Comparison of ENCODE assay signal across 34 cellular contexts in genomic region chr3:65195211-65195610, GRCh38.
"Had no signal": no experiment of that assay in that cellular context is flagged by ENCODE, and none has a peak within 500 bp of the region (broad histone marks: within the 10 kb centered on the region; RNA-seq: fewer than 3 reads in every experiment).

No MANE protein-coding gene starts in this region.

- ATAC-seq: activated CD8-positive, alpha-beta T cell treated with anti-CD3 and anti-CD28 coated beads for 36 hours; activated naive CD8-positive, alpha-beta T cell treated with anti-CD3 and anti-CD28 coated beads, Interleukin-2, amount 50 U/mL, for 24 hours had no signal

- H3K27ac Mint-ChIP-seq: activated B cell treated with CpG ODN at 0.5 μM for 24 hours; activated CD4-positive, alpha-beta memory T cell treated with anti-CD3 and anti-CD28 coated beads for 36 hours; activated CD4-positive, alpha-beta T cell treated with anti-CD3 and anti-CD28 coated beads, Interleukin-2, amount 10 ng/mL, durations not matched to agents 24 days and 14 days; activated CD8-positive, alpha-beta T cell treated with anti-CD3 and anti-CD28 coated beads for 36 hours; activated naive CD4-positive, alpha-beta T cell treated with anti-CD3 and anti-CD28 coated beads, Interleukin-2, amount 10 ng/mL, durations not matched to agents 7 days and 5 days; activated naive CD4-positive, alpha-beta T cell treated with anti-CD3 and anti-CD28 coated beads, Interleukin-2, amount 50 U/mL, for 24 hours; activated naive CD8-positive, alpha-beta T cell; activated naive CD8-positive, alpha-beta T cell treated with anti-CD3 and anti-CD28 coated beads, Interleukin-2, amount 10 ng/mL, durations not matched to agents 7 days and 5 days; activated naive CD8-positive, alpha-beta T cell treated with anti-CD3 and anti-CD28 coated beads, Interleukin-2, amount 50 U/mL, for 24 hours; activated T-cell treated with anti-CD3 and anti-CD28 coated beads, Interleukin-2, amount 50 U/mL, for 24 hours; activated T-helper 2 cell treated with anti-CD3 and anti-CD28 coated beads, Interferon-gamma antibody, Interleukin-2, Interleukin-4, amounts not matched to agents 10 μg/mL and 5 μg/mL and 100 μg/mL, durations not matched to agents 14 hours and 24 hours and 36 hours; brain; T-helper 1 cell treated with Interleukin-12 subunit alpha and Interleukin-12 subunit beta and Interleukin-4 antibody, amounts not matched to agents 30 μg/mL and 1 μg/mL, for 36 hours; T-helper 2 cell treated with Interferon-gamma antibody and Interleukin-4, amounts not matched to agents 5 μg/mL and 100 μg/mL, for 36 hours had no signal

- H3K9me3 Mint-ChIP-seq: brain had no signal

- H3K36me3 Mint-ChIP-seq: activated CD4-positive, alpha-beta memory T cell treated with anti-CD3 and anti-CD28 coated beads for 36 hours; activated naive CD4-positive, alpha-beta T cell treated with anti-CD3 and anti-CD28 coated beads, Interleukin-2, amount 10 ng/mL, durations not matched to agents 7 days and 5 days; activated naive CD4-positive, alpha-beta T cell treated with anti-CD3 and anti-CD28 coated beads, Interleukin-2, amount 50 U/mL, for 24 hours; activated naive CD8-positive, alpha-beta T cell; activated naive CD8-positive, alpha-beta T cell treated with anti-CD3 and anti-CD28 coated beads, Interleukin-2, amount 10 ng/mL, durations not matched to agents 7 days and 5 days; brain had no signal

- H3K4me3 Mint-ChIP-seq: activated B cell treated with CpG ODN at 0.5 μM for 24 hours; activated CD4-positive, alpha-beta memory T cell treated with anti-CD3 and anti-CD28 coated beads for 36 hours; activated CD4-positive, alpha-beta T cell treated with anti-CD3 and anti-CD28 coated beads, Interleukin-2, amount 10 ng/mL, durations not matched to agents 24 days and 14 days; activated CD8-positive, alpha-beta T cell treated with anti-CD3 and anti-CD28 coated beads for 36 hours; activated naive CD4-positive, alpha-beta T cell treated with anti-CD3 and anti-CD28 coated beads, Interleukin-2, amount 10 ng/mL, durations not matched to agents 7 days and 5 days; activated naive CD4-positive, alpha-beta T cell treated with anti-CD3 and anti-CD28 coated beads, Interleukin-2, amount 50 U/mL, for 24 hours; activated naive CD8-positive, alpha-beta T cell; activated naive CD8-positive, alpha-beta T cell treated with anti-CD3 and anti-CD28 coated beads, Interleukin-2, amount 10 ng/mL, durations not matched to agents 7 days and 5 days; activated naive CD8-positive, alpha-beta T cell treated with anti-CD3 and anti-CD28 coated beads, Interleukin-2, amount 50 U/mL, for 24 hours; activated T-cell treated with anti-CD3 and anti-CD28 coated beads, Interleukin-2, amount 50 U/mL, for 24 hours; brain; central memory CD8-positive, alpha-beta T cell; T-helper 1 cell treated with Interleukin-12 subunit alpha and Interleukin-12 subunit beta and Interleukin-4 antibody, amounts not matched to agents 30 μg/mL and 1 μg/mL, for 36 hours; T-helper 2 cell treated with Interferon-gamma antibody and Interleukin-4, amounts not matched to agents 5 μg/mL and 100 μg/mL, for 36 hours had no signal

- H3K4me1 Mint-ChIP-seq: activated B cell treated with CpG ODN at 0.5 μM for 24 hours; activated CD4-positive, alpha-beta T cell treated with anti-CD3 and anti-CD28 coated beads, Interleukin-2, amount 10 ng/mL, durations not matched to agents 24 days and 14 days; activated naive CD4-positive, alpha-beta T cell treated with anti-CD3 and anti-CD28 coated beads, Interleukin-2, amount 10 ng/mL, durations not matched to agents 7 days and 5 days; activated naive CD4-positive, alpha-beta T cell treated with anti-CD3 and anti-CD28 coated beads, Interleukin-2, amount 50 U/mL, for 24 hours; activated naive CD8-positive, alpha-beta T cell treated with anti-CD3 and anti-CD28 coated beads, Interleukin-2, amount 10 ng/mL, durations not matched to agents 7 days and 5 days; activated naive CD8-positive, alpha-beta T cell treated with anti-CD3 and anti-CD28 coated beads, Interleukin-2, amount 50 U/mL, for 24 hours; central memory CD8-positive, alpha-beta T cell had no signal

- DNase-seq: activated B cell treated with CpG ODN at 0.5 μM for 24 hours; activated CD4-positive, alpha-beta memory T cell treated with anti-CD3 and anti-CD28 coated beads for 36 hours; activated CD4-positive, alpha-beta T cell treated with anti-CD3 and anti-CD28 coated beads for 4 hours; activated CD4-positive, alpha-beta T cell treated with anti-CD3 and anti-CD28 coated beads, Interleukin-2, amount 10 ng/mL, durations not matched to agents 24 days and 14 days; activated CD4-positive, alpha-beta T cell treated with anti-CD3 and anti-CD28 coated beads, Interleukin-2, amount 50 U/mL, for 1 hour; activated CD4-positive, alpha-beta T cell treated with anti-CD3 and anti-CD28 coated beads, Interleukin-2, amount 50 U/mL, for 4 hours; activated CD4-positive, CD25-positive, alpha-beta regulatory T cell treated with anti-CD3 and anti-CD28 coated beads, Interleukin-2, amount 50 U/mL, for 72 hours; activated CD8-positive, alpha-beta memory T cell treated with anti-CD3 and anti-CD28 coated beads, Interleukin-2, amount 50 U/mL, for 4 hours; activated CD8-positive, alpha-beta T cell treated with anti-CD3 and anti-CD28 coated beads for 36 hours; activated effector memory CD4-positive, alpha-beta T cell treated with Interleukin-2 at 50 U/mL for 16 hours; activated gamma-delta T cell; activated naive CD4-positive, alpha-beta T cell treated with anti-CD3 and anti-CD28 coated beads, Interleukin-2, amount 10 ng/mL, durations not matched to agents 7 days and 5 days; activated naive CD4-positive, alpha-beta T cell treated with Interleukin-2 at 50 U/mL for 16 hours; activated naive CD8-positive, alpha-beta T cell treated with anti-CD3 and anti-CD28 coated beads, Interleukin-2, amount 10 ng/mL, durations not matched to agents 7 days and 5 days; activated naive CD8-positive, alpha-beta T cell treated with anti-CD3 and anti-CD28 coated beads, Interleukin-2, amount 50 U/mL, for 24 hours; activated T-cell treated with anti-CD3 and anti-CD28 coated beads for 4 hours; activated T-cell treated with anti-CD3 and anti-CD28 coated beads, Interleukin-2, amount 50 U/mL, for 24 hours; activated T-cell treated with anti-CD3 and anti-CD28 coated beads, Interleukin-2, amount 50 U/mL, for 48 hours; amygdala; aorta; caudate nucleus; cerebellar nuclear complex; T-helper 1 cell; T-helper 2 cell; T-helper 9 cell had no signal

- H3K27me3 Mint-ChIP-seq: activated B cell treated with CpG ODN at 0.5 μM for 24 hours; activated CD4-positive, alpha-beta memory T cell treated with anti-CD3 and anti-CD28 coated beads for 36 hours; activated CD4-positive, alpha-beta T cell treated with anti-CD3 and anti-CD28 coated beads, Interleukin-2, amount 10 ng/mL, durations not matched to agents 24 days and 14 days; activated CD8-positive, alpha-beta T cell treated with anti-CD3 and anti-CD28 coated beads for 36 hours; activated naive CD4-positive, alpha-beta T cell treated with anti-CD3 and anti-CD28 coated beads, Interleukin-2, amount 10 ng/mL, durations not matched to agents 7 days and 5 days; activated naive CD4-positive, alpha-beta T cell treated with anti-CD3 and anti-CD28 coated beads, Interleukin-2, amount 50 U/mL, for 24 hours; activated naive CD8-positive, alpha-beta T cell; activated naive CD8-positive, alpha-beta T cell treated with anti-CD3 and anti-CD28 coated beads, Interleukin-2, amount 10 ng/mL, durations not matched to agents 7 days and 5 days; activated naive CD8-positive, alpha-beta T cell treated with anti-CD3 and anti-CD28 coated beads, Interleukin-2, amount 50 U/mL, for 24 hours; activated T-cell treated with anti-CD3 and anti-CD28 coated beads, Interleukin-2, amount 50 U/mL, for 24 hours; brain; central memory CD8-positive, alpha-beta T cell had no signal

- FAIRE-seq: bronchial epithelial cell, TTC549 had no signal
